In the genomic region with DNA sequence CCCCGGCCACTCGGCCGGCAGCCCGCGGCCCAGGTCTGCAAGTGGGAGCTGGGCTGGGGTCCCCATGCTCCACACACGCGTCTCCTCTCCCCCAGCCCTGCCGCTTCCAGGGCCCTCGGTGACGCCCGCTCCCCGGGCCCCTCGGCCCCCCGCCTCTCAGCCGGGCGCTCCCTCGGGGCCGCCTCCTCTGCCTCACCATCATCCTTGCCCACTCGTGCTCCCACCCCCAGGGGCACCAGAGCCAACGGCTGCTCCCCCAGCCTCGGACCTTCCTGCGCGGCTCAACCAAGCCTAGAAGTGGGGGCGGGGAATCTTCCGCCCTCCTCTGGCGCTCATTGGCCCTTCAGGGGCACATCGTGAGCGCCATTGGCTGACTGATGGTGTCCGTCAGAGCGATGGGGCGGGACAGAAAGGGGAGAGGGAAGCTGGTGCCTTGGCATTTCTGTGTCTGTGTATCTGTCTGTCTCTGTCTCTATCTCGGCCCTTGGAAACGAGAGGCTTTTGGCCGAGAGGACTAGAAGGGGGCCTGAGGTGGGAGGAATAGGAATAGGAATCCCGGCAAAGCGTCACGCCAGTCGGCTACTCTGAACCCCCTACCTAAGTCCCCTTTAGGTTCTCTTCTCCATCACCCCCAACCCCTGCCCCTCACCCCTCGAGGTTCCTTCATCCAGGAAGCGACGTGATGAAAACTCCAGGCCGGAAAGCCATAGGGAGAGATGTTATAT, we compare ENCODE assay signal across 1 cellular context.
TF ChIP-seq lines count a peak whose summit lies in the region.

No MANE protein-coding gene starts in this region.

TF ChIP-seq in HepG2, 621 proteins besides CTCF, POLR2A, EP300 and RAD21 (continued from another document and continues in another):
- TF ChIP-seq ZNF281 (CRISPR knock-in tag; IDR thresholded peaks at IDR 0.05; ENCODE audit: borderline replicate concordance) (peak; percentile 77; the same call in 1 of the 2 replicates), ZBTB4 (CRISPR knock-in tag; IDR thresholded peaks at IDR 0.05; ENCODE audit: borderline replicate concordance) (no peak), PHF5A (CRISPR knock-in tag; IDR thresholded peaks at IDR 0.05; ENCODE audit: low read depth, unreplicated experiment) (no peak), CBX1 (IDR thresholded peaks at IDR 0.05; ENCODE audit: low read depth) (no peak), ZNF180 (CRISPR knock-in tag; IDR thresholded peaks at IDR 0.05; ENCODE audit: borderline replicate concordance, low read depth) (no peak), BRF2 (CRISPR knock-in tag; IDR thresholded peaks at IDR 0.05) (no peak), ZXDC (CRISPR knock-in tag; IDR thresholded peaks at IDR 0.05) (no peak), ZFP1 (CRISPR knock-in tag; IDR thresholded peaks at IDR 0.05) (0 out of 2 replicates have a peak, but pooled peaks have one; percentile 30), MEIS1 (CRISPR knock-in tag; IDR thresholded peaks at IDR 0.05; ENCODE audit: borderline replicate concordance) (no peak), CERS6 (CRISPR knock-in tag; IDR thresholded peaks at IDR 0.05) (no peak), MAFG (CRISPR knock-in tag; IDR thresholded peaks at IDR 0.05) (no peak), ZNF34 (CRISPR knock-in tag; IDR thresholded peaks at IDR 0.05; ENCODE audit: borderline replicate concordance) (no peak), MXD1 (CRISPR knock-in tag; IDR thresholded peaks at IDR 0.05) (no peak; the same call in 1 of the 2 replicates), SMC3 (IDR thresholded peaks at IDR 0.05; ENCODE audit: low read length) (no peak), ZNF567 (CRISPR knock-in tag; IDR thresholded peaks at IDR 0.05; ENCODE audit: borderline replicate concordance) (no peak), MTA1 (CRISPR knock-in tag; IDR thresholded peaks at IDR 0.05; ENCODE audit: borderline replicate concordance) (peak; percentile 38; the same call in 1 of the 2 replicates), ZNF282 (IDR thresholded peaks at IDR 0.05; ENCODE audit: partially characterized antibody) (no peak), NFAT5 (CRISPR knock-in tag; IDR thresholded peaks at IDR 0.05) (no peak), GFI1 (CRISPR knock-in tag; IDR thresholded peaks at IDR 0.05; ENCODE audit: borderline replicate concordance) (no peak), HIVEP1 (CRISPR knock-in tag; IDR thresholded peaks at IDR 0.05) (peak; percentile 56), CEBPG (CRISPR knock-in tag; IDR thresholded peaks at IDR 0.05) (no peak), GZF1 (CRISPR knock-in tag; IDR thresholded peaks at IDR 0.05) (no peak), REL (CRISPR knock-in tag; conservative IDR thresholded peaks at IDR 0.05) (no peak), KLF13 (CRISPR knock-in tag; IDR thresholded peaks at IDR 0.05) (no peak), ZNF564 (CRISPR knock-in tag; IDR thresholded peaks at IDR 0.05) (no peak), ZNF234 (CRISPR knock-in tag; conservative IDR thresholded peaks at IDR 0.05) (no peak), PAF1 (CRISPR knock-in tag; IDR thresholded peaks at IDR 0.05) (no peak)
- TF ChIP-seq, protein P1, sequence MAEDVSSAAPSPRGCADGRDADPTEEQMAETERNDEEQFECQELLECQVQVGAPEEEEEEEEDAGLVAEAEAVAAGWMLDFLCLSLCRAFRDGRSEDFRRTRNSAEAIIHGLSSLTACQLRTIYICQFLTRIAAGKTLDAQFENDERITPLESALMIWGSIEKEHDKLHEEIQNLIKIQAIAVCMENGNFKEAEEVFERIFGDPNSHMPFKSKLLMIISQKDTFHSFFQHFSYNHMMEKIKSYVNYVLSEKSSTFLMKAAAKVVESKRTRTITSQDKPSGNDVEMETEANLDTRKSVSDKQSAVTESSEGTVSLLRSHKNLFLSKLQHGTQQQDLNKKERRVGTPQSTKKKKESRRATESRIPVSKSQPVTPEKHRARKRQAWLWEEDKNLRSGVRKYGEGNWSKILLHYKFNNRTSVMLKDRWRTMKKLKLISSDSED (CRISPR knock-in tag; IDR thresholded peaks at IDR 0.05) = no peak
- TF ChIP-seq, protein P2, sequence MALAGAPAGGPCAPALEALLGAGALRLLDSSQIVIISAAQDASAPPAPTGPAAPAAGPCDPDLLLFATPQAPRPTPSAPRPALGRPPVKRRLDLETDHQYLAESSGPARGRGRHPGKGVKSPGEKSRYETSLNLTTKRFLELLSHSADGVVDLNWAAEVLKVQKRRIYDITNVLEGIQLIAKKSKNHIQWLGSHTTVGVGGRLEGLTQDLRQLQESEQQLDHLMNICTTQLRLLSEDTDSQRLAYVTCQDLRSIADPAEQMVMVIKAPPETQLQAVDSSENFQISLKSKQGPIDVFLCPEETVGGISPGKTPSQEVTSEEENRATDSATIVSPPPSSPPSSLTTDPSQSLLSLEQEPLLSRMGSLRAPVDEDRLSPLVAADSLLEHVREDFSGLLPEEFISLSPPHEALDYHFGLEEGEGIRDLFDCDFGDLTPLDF (CRISPR knock-in tag; IDR thresholded peaks at IDR 0.05) = no peak
- TF ChIP-seq, protein P3, sequence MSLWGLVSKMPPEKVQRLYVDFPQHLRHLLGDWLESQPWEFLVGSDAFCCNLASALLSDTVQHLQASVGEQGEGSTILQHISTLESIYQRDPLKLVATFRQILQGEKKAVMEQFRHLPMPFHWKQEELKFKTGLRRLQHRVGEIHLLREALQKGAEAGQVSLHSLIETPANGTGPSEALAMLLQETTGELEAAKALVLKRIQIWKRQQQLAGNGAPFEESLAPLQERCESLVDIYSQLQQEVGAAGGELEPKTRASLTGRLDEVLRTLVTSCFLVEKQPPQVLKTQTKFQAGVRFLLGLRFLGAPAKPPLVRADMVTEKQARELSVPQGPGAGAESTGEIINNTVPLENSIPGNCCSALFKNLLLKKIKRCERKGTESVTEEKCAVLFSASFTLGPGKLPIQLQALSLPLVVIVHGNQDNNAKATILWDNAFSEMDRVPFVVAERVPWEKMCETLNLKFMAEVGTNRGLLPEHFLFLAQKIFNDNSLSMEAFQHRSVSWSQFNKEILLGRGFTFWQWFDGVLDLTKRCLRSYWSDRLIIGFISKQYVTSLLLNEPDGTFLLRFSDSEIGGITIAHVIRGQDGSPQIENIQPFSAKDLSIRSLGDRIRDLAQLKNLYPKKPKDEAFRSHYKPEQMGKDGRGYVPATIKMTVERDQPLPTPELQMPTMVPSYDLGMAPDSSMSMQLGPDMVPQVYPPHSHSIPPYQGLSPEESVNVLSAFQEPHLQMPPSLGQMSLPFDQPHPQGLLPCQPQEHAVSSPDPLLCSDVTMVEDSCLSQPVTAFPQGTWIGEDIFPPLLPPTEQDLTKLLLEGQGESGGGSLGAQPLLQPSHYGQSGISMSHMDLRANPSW (CRISPR knock-in tag; IDR thresholded peaks at IDR 0.05; ENCODE audit: borderline replicate concordance) = no peak
